Comparison of ENCODE assay signal across 12 cellular contexts in genomic region chr1:161849518-161849917, GRCh38.
"Had no signal": no experiment of that assay in that cellular context is flagged by ENCODE, and none has a peak within 500 bp of the region (broad histone marks: within the 10 kb centered on the region; RNA-seq: fewer than 3 reads in every experiment).

No MANE protein-coding gene starts in this region.

- DNase-seq: activated naive CD4-positive, alpha-beta T cell; amygdala; brain microvascular endothelial cell; dorsolateral prefrontal cortex; foreskin melanocyte; head of caudate nucleus; left cardiac atrium; ovary; SIG-M5; sigmoid colon; stimulated activated CD4-positive, alpha-beta T cell treated with anti-CD3 and anti-CD28 coated beads, Interleukin-2, amount 100 ng/mL, for 24 hours; stimulated activated naive CD4-positive, alpha-beta T cell had no signal

- ATAC-seq: left cardiac atrium had no signal
